ENCODE assay signal across 20 cellular contexts in genomic region chr5:137825165-137825564, GRCh38. TPM values are rescaled to one million over a fixed set of nuclear protein-coding genes. Genes with fewer than 3 reads are reported as not detected.
DNase-seq lines count a peak whose midpoint lies in the region; ATAC-seq, FAIRE-seq and TF ChIP-seq lines count a peak whose summit lies in the region.
"Had no signal": no experiment of that assay in that cellular context is flagged by ENCODE, and none has a peak within 500 bp of the region (broad histone marks: within the 10 kb centered on the region; RNA-seq: fewer than 3 reads in every experiment).

No MANE protein-coding gene starts in this region.

- in situ Hi-C loops in brain microvascular endothelial cell (cut with HindIII; ENCODE audit: low pct_ligation_motif_present, low sequenced_read_pairs): no loop called here

- WGBS in A549 (ENCODE audit: missing lambda C conversion rate): 3% methylated on average over 1 of the region's 1 CpG

- H3K4me2 ChIP-seq in A549: peak overlapping the region; percentile 55

- TF ChIP-seq POLR2A in A549 (IDR thresholded peaks at IDR 0.05; ENCODE audit: low read length) (no peak), erythroblast (IDR thresholded peaks at IDR 0.05; ENCODE audit: low read length) (no peak)

- DNase-seq in A549 (ENCODE audit: low read depth in 1 of 2, low spot score in 1 of 2) (peak in 1 of 2 experiments; percentile 77), LHCN-M2 (ENCODE audit: low read depth) (peak; percentile 49), brain microvascular endothelial cell (peak; percentile 17), left lung (no peak), T-helper 2 cell (no peak), erythroblast (lab: John Stamatoyannopoulos, UW) (no peak)
- DNase-seq in activated CD8-positive, alpha-beta T cell treated with anti-CD3 and anti-CD28 coated beads for 36 hours: no peak
- no peak for DNase-seq in natural killer cell treated with Interleukin-12 subunit alpha and Interleukin-12 subunit beta and Interleukin-15 and Interleukin-18, amount 100 ng/mL, for 72 hours (ENCODE audit: low spot score)
- DNase-seq: Caco-2, H7, MV-4-11, NCI-H1417 treated with DMSO at 0.1 percent for 48 hours, NCI-H2029, NCI-H2171 treated with DMSO at 0.1 percent for 48 hours, NCI-H510A treated with DMSO at 0.1 percent for 48 hours had no signal

- H3K27me3 ChIP-seq in brain microvascular endothelial cell (replicated peaks) (no peaks in the 10 kb centered on the region), left lung (no peaks in the 10 kb centered on the region)

- no peak overlapping the region for H3K4me3 Mint-ChIP-seq in activated CD8-positive, alpha-beta T cell treated with anti-CD3 and anti-CD28 coated beads for 36 hours
- no peak overlapping the region for H3K4me3 Mint-ChIP-seq in natural killer cell treated with Interleukin-12 subunit alpha and Interleukin-12 subunit beta and Interleukin-15 and Interleukin-18, amount 100 ng/mL, for 72 hours
- H3K4me3 Mint-ChIP-seq: CD14-positive monocyte had no signal

- no peak for TF ChIP-seq EP300 in A549 (IDR thresholded peaks at IDR 0.05)

- POLR2A ChIA-PET in A549 (lab: Yijun Ruan, JAX): no interaction called here
- POLR2A ChIA-PET in activated CD8-positive, alpha-beta T cell treated with anti-CD3 and anti-CD28 coated beads for 36 hours (lab: Charles Lee): interaction anchor here (1.9 kb wide), 1 partner anchor 20 kb away, joined by 4 read pairs; no protein-coding TSS in a partner anchor

- H3K9me3 ChIP-seq in A549: no peaks in the 10 kb centered on the region; the same call in 2 of the 3 replicates
- H3K9me3 ChIP-seq in left lung: no peaks in the 10 kb centered on the region
- H3K9me3 ChIP-seq: Caco-2, SJSA1 had no signal

- peaks cover 1% of the 10 kb centered on the region for H3K36me3 Mint-ChIP-seq in activated CD8-positive, alpha-beta T cell treated with anti-CD3 and anti-CD28 coated beads for 36 hours (ENCODE audit: low read depth)
- H3K36me3 Mint-ChIP-seq in natural killer cell treated with Interleukin-12 subunit alpha and Interleukin-12 subunit beta and Interleukin-15 and Interleukin-18, amount 100 ng/mL, for 72 hours: no peaks in the 10 kb centered on the region
- H3K36me3 Mint-ChIP-seq: CD14-positive monocyte had no signal

- intact Hi-C loops in left lung (cut with DNase I): no loop called here
- intact Hi-C loops in activated CD8-positive, alpha-beta T cell treated with anti-CD3 and anti-CD28 coated beads for 36 hours (cut with micrococcal nuclease): no loop called here

- no peaks in the 10 kb centered on the region for H3K27me3 Mint-ChIP-seq in activated CD8-positive, alpha-beta T cell treated with anti-CD3 and anti-CD28 coated beads for 36 hours
- peaks cover 2 to 6% of the 10 kb centered on the region in 2 donors for H3K27me3 Mint-ChIP-seq in natural killer cell treated with Interleukin-12 subunit alpha and Interleukin-12 subunit beta and Interleukin-15 and Interleukin-18, amount 100 ng/mL, for 72 hours

- H3K4me1 Mint-ChIP-seq in activated CD8-positive, alpha-beta T cell treated with anti-CD3 and anti-CD28 coated beads for 36 hours (ENCODE audit: low read depth): no peaks in the 10 kb centered on the region
- no peaks in the 10 kb centered on the region for H3K4me1 Mint-ChIP-seq in natural killer cell treated with Interleukin-12 subunit alpha and Interleukin-12 subunit beta and Interleukin-15 and Interleukin-18, amount 100 ng/mL, for 72 hours (ENCODE audit: low read depth in 2 of 2)
- H3K4me1 Mint-ChIP-seq: CD14-positive monocyte had no signal

- no peak overlapping the region for H3K27ac Mint-ChIP-seq in activated CD8-positive, alpha-beta T cell treated with anti-CD3 and anti-CD28 coated beads for 36 hours
- no peak overlapping the region for H3K27ac Mint-ChIP-seq in natural killer cell treated with Interleukin-12 subunit alpha and Interleukin-12 subunit beta and Interleukin-15 and Interleukin-18, amount 100 ng/mL, for 72 hours
- H3K27ac Mint-ChIP-seq: CD14-positive monocyte had no signal

- ATAC-seq in A549 (peak; percentile 57 to 84; a peak in 4 of 6 replicates), left lung (peak; percentile 86)
- no peak for ATAC-seq in activated CD8-positive, alpha-beta T cell treated with anti-CD3 and anti-CD28 coated beads for 36 hours
- ATAC-seq in natural killer cell treated with Interleukin-12 subunit alpha and Interleukin-12 subunit beta and Interleukin-15 and Interleukin-18, amount 100 ng/mL, for 72 hours: no peak

- H3K36me3 ChIP-seq in brain microvascular endothelial cell (replicated peaks) (no peaks in the 10 kb centered on the region), left lung (no peaks in the 10 kb centered on the region)
- H3K36me3 ChIP-seq: SJSA1 had no signal

- CTCF ChIA-PET in A549 (lab: Yijun Ruan, JAX): interaction anchor here (0.9 to 8.8 kb wide), 6 partner anchors 12 to 195 kb away, joined by 3 to 129 read pairs (median 4); no protein-coding TSS in a partner anchor
- CTCF ChIA-PET in activated CD8-positive, alpha-beta T cell treated with anti-CD3 and anti-CD28 coated beads for 36 hours (lab: Charles Lee): interaction anchor here (1.0 to 2.7 kb wide), 2 partner anchors 13 to 46 kb away, joined by 3 to 11 read pairs; no protein-coding TSS in a partner anchor

- no peak for TF ChIP-seq RAD21 in A549 (conservative IDR thresholded peaks at IDR 0.05 in 1 of 2, IDR thresholded peaks at IDR 0.05 in 1 of 2)

- H3K9me3 Mint-ChIP-seq in activated CD8-positive, alpha-beta T cell treated with anti-CD3 and anti-CD28 coated beads for 36 hours: no peaks in the 10 kb centered on the region
- no peaks in the 10 kb centered on the region for H3K9me3 Mint-ChIP-seq in natural killer cell treated with Interleukin-12 subunit alpha and Interleukin-12 subunit beta and Interleukin-15 and Interleukin-18, amount 100 ng/mL, for 72 hours

- H3K27ac ChIP-seq in A549 (peak overlapping the region; percentile 34 to 54; a peak in 5 of 6 replicates), brain microvascular endothelial cell (no peak overlapping the region), left lung (no peak overlapping the region)
- H3K27ac ChIP-seq: SJSA1 had no signal

- H3K4me1 ChIP-seq in A549 (peaks cover 18% of the 10 kb centered on the region), left lung (no peaks in the 10 kb centered on the region)
- H3K4me1 ChIP-seq: Caco-2, SJSA1 had no signal

- TF ChIP-seq CTCF in A549 (IDR thresholded peaks at IDR 0.05): no peak
- TF ChIP-seq CTCF in brain microvascular endothelial cell (IDR thresholded peaks at IDR 0.05; ENCODE audit: low read depth, low read length, missing control alignments): no peak
- no peak for TF ChIP-seq CTCF in left lung (IDR thresholded peaks at IDR 0.05)
- TF ChIP-seq CTCF in activated CD8-positive, alpha-beta T cell treated with anti-CD3 and anti-CD28 coated beads for 36 hours (IDR thresholded peaks at IDR 0.05): no peak

- H3K4me3 ChIP-seq in A549 (no peak overlapping the region), brain microvascular endothelial cell (ENCODE audit: low read depth, low read length) (no peak overlapping the region), left lung (no peak overlapping the region)
- H3K4me3 ChIP-seq: SJSA1 had no signal

- FAIRE-seq in A549 (lab: Jason Lieb, UNC): peak; percentile 86
- FAIRE-seq: A204.1, G401.6 had no signal

TF ChIP-seq in A549, 52 proteins besides CTCF, POLR2A, EP300 and RAD21 (continues in another document):
- TF ChIP-seq HDAC2 (IDR thresholded peaks at IDR 0.05) (no peak), MAX (IDR thresholded peaks at IDR 0.05) (no peak; the same call in 1 of the 2 replicates), FOXS1 (CRISPR knock-in tag; IDR thresholded peaks at IDR 0.05) (no peak), REST (IDR thresholded peaks at IDR 0.05) (no peak), FOSL2 (IDR thresholded peaks at IDR 0.05) (0 out of 2 replicates have a peak, but pooled peaks have one; percentile 36), FOSL2 (CRISPR knock-in tag; IDR thresholded peaks at IDR 0.05) (peak; percentile 65), JUNB (IDR thresholded peaks at IDR 0.05) (peak; percentile 63)

RNA-seq across cellular contexts. Expression of gene MYOT, which starts 42.5 kb away (rescaled TPM):
- polyA plus RNA-seq in A549 (2011; rRNA removed) (0.08 and 0.13 TPM in 2 replicates), A549 (2017; fragmentation: RNase III; extraction: RNeasy Plus Mini Kit Qiagen cat#74134 plus additional on column Dnase treatment) (not detected in 3 replicates)
- not detected in 2 replicates for polyA plus RNA-seq in A549 (2012; cell fraction: cytosol; rRNA removed)
- not detected in 2 replicates for polyA plus RNA-seq in A549 (2012; cell fraction: nucleus; rRNA removed)
- not detected in 2 replicates for polyA minus RNA-seq in A549 (2011; rRNA and poly(A)+ RNA removed)
- total RNA-seq in LHCN-M2 (2014; rRNA removed) (0.46 TPM in 1 of 2 replicates, not detected in the other), left lung (under 1 TPM in 1 of 2 donors, not detected in 1; 0.52 TPM)
- 0.19 TPM for polyA plus RNA-seq in LHCN-M2 (2012)
- total RNA-seq in activated CD8-positive, alpha-beta T cell treated with anti-CD3 and anti-CD28 coated beads for 36 hours: not detected
- not detected for total RNA-seq in natural killer cell treated with Interleukin-12 subunit alpha and Interleukin-12 subunit beta and Interleukin-15 and Interleukin-18, amount 100 ng/mL, for 72 hours
- total RNA-seq: Caco-2, H7, RPMI7951, SJSA1 had no signal
- polyA plus RNA-seq: CD14-positive monocyte had no signal

Comparison
In these comparisons a context has a peak if more than half of its experiments do, and no peak if none do; other contexts are left out.
1. ATAC-seq: peak in A549 (2 of 2) and left lung (single experiment); none in activated CD8-positive, alpha-beta T cell treated with anti-CD3 and anti-CD28 coated beads for 36 hours (single experiment) and natural killer cell treated with Interleukin-12 subunit alpha and Interleukin-12 subunit beta and Interleukin-15 and Interleukin-18, amount 100 ng/mL, for 72 hours (0 of 2).
2. DNase-seq: peak in LHCN-M2 (single experiment) and brain microvascular endothelial cell (single experiment); none in left lung (0 of 2), activated CD8-positive, alpha-beta T cell treated with anti-CD3 and anti-CD28 coated beads for 36 hours (single experiment), T-helper 2 cell (0 of 5), natural killer cell treated with Interleukin-12 subunit alpha and Interleukin-12 subunit beta and Interleukin-15 and Interleukin-18, amount 100 ng/mL, for 72 hours (single experiment) and erythroblast (0 of 2).
3. H3K27ac ChIP-seq: peak in A549 (2 of 2); none in brain microvascular endothelial cell (single experiment) and left lung (0 of 2).